Comparison of ENCODE assay signal across 1 cellular context in genomic region chr1:28296401-28297220, GRCh38.
TF ChIP-seq lines count a peak whose summit lies in the region.

No MANE protein-coding gene starts in this region.

TF ChIP-seq in H1, 55 proteins besides CTCF, POLR2A, EP300 and RAD21:
- TF ChIP-seq TEAD4 (IDR thresholded peaks at IDR 0.05; ENCODE audit: low read depth, low read length) (peak; percentile 89), PHF8 (conservative IDR thresholded peaks at IDR 0.05; ENCODE audit: low read depth, low read length) (no peak), CTBP2 (IDR thresholded peaks at IDR 0.05; ENCODE audit: borderline replicate concordance, insufficient read depth, insufficient read length, low read length) (peak; percentile 39), TBP (IDR thresholded peaks at IDR 0.05; ENCODE audit: low read depth, low read length) (peak; percentile 52; the same call in 1 of the 2 replicates), TCF12 (IDR thresholded peaks at IDR 0.05; ENCODE audit: low read depth, low read length) (peak; percentile 65; the same call in 1 of the 2 replicates), ATF3 (IDR thresholded peaks at IDR 0.05; ENCODE audit: insufficient read depth, low read depth, low read length) (0 out of 2 replicates have a peak, but pooled peaks have one; percentile 43), MAX (IDR thresholded peaks at IDR 0.05) (peak; percentile 28; the same call in 1 of the 2 replicates), EZH2 (IDR thresholded peaks at IDR 0.05; ENCODE audit: low read depth, low read length, severe bottlenecking) (no peak), NANOG (IDR thresholded peaks at IDR 0.05; ENCODE audit: insufficient read depth, low read depth, low read length, poor library complexity, severe bottlenecking) (peak; percentile 79), BRCA1 (IDR thresholded peaks at IDR 0.05; ENCODE audit: low read depth, low read length) (no peak), ASH2L (IDR thresholded peaks at IDR 0.05; ENCODE audit: low read length) (peak; percentile 85), SP1 (IDR thresholded peaks at IDR 0.05; ENCODE audit: low read depth, low read length) (peak; percentile 74), RBBP5 (IDR thresholded peaks at IDR 0.05; ENCODE audit: borderline replicate concordance, low read depth, low read length) (peak; percentile 43; the same call in 1 of the 2 replicates), TAF1 (IDR thresholded peaks at IDR 0.05; ENCODE audit: low read depth, low read length) (peak; percentile 64; the same call in 1 of the 2 replicates), USF2 (IDR thresholded peaks at IDR 0.05; ENCODE audit: low read length) (peak; percentile 83), SIN3A (conservative IDR thresholded peaks at IDR 0.05 in 1 of 2, IDR thresholded peaks at IDR 0.05 in 1 of 2; ENCODE audit: low read depth in 1 of 2, low read length in 2 of 2) (0 out of 4 replicates have a peak, but pooled peaks of 1 of the 2 experiments have one; percentile 60), CEBPB (IDR thresholded peaks at IDR 0.05; ENCODE audit: low read depth, low read length) (no peak), YY1 (IDR thresholded peaks at IDR 0.05; ENCODE audit: low read depth, low read length) (peak; percentile 55)
